Comparison of ENCODE assay signal across 8 cellular contexts in the genomic region with DNA sequence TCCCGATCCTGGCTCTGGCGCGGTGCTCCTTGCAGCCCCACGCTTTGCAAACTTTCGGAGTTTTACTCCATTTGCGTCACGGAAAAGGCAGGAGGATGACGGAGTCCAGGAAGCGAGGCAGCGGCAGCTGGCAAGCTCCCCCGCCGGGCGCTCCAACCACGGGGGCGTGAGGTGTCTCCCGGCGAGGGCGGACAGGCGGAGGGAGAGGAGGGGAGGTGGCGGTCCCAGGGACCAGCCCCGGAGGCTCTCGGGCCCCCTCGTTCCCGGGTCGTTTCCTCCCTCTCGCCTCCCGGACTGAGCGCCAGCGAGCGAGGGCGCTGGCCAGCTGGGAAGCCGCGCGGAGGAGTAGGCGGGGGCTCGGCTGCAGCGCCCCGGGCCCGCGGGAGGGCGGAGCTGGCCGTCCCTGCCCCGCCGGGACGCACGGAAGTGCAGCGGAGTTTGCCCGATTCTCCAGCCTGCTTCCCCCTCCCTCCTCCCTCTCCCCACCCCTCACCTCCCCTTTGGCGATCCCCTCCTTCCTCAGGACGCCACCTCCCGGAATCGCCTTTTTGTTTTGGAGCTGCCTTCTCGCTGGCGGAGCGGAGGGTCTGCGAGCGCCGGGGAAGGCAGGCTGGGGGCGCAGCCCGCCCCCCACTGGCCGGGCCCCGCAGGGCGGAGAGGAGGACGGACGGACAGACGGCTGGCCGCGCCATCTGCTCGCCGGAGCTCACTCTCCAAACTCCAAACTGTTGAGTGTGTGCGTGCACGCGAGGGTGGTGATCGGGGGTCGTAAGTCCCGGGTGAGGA. TPM values are rescaled to one million over a fixed set of nuclear protein-coding genes. Genes with fewer than 3 reads are reported as not detected.
DNase-seq lines count a peak whose midpoint lies in the region; ATAC-seq and TF ChIP-seq lines count a peak whose summit lies in the region.

A gene with protein sequence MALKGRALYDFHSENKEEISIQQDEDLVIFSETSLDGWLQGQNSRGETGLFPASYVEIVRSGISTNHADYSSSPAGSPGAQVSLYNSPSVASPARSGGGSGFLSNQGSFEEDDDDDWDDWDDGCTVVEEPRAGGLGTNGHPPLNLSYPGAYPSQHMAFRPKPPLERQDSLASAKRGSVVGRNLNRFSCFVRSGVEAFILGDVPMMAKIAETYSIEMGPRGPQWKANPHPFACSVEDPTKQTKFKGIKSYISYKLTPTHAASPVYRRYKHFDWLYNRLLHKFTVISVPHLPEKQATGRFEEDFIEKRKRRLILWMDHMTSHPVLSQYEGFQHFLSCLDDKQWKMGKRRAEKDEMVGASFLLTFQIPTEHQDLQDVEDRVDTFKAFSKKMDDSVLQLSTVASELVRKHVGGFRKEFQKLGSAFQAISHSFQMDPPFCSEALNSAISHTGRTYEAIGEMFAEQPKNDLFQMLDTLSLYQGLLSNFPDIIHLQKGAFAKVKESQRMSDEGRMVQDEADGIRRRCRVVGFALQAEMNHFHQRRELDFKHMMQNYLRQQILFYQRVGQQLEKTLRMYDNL (plus strand): TSS at position 543 of the 786 bp plus-strand sequence. CDS start 1,191 bp downstream, outside the sequence.

- peak within 1 kb of the TSS; percentile 83 for H3K4me3 Mint-ChIP-seq in activated naive CD8-positive, alpha-beta T cell treated with anti-CD3 and anti-CD28 coated beads, Interleukin-2, amount 50 U/mL, for 24 hours

- H4K20me1 ChIP-seq in osteoblast (ENCODE audit: insufficient read depth, low read length): peaks cover 40% of the 10 kb centered on the region

- peaks cover 60% of the 10 kb centered on the region for H3K79me2 ChIP-seq in osteoblast (ENCODE audit: insufficient read depth, low read length)

- no peaks in the 10 kb centered on the region for H3K27me3 ChIP-seq in HL-60 (ENCODE audit: insufficient read depth, poor library complexity, severe bottlenecking)
- no peaks in the 10 kb centered on the region for H3K27me3 ChIP-seq in osteoblast (ENCODE audit: insufficient read depth, low read length)
- H3K27me3 ChIP-seq in tibial artery: no peaks in the 10 kb centered on the region

- H3K27me3 Mint-ChIP-seq in activated naive CD8-positive, alpha-beta T cell treated with anti-CD3 and anti-CD28 coated beads, Interleukin-2, amount 50 U/mL, for 24 hours: peaks cover 2% of the 10 kb centered on the region

- H3K27ac Mint-ChIP-seq in activated naive CD8-positive, alpha-beta T cell treated with anti-CD3 and anti-CD28 coated beads, Interleukin-2, amount 50 U/mL, for 24 hours: peak within 1 kb of the TSS; percentile 70

- peak within 1 kb of the TSS; percentile 85 for H3K4me3 ChIP-seq in HL-60 (replicated peaks; ENCODE audit: insufficient read depth, low read length)
- peak within 1 kb of the TSS; percentile 96 for H3K4me3 ChIP-seq in osteoblast (ENCODE audit: insufficient read depth, low read length)
- H3K4me3 ChIP-seq in tibial artery: peak within 1 kb of the TSS; percentile 78 to 79

- TF ChIP-seq CTCF in HL-60 (IDR thresholded peaks at IDR 0.05; ENCODE audit: insufficient read depth, low read length) (peak; percentile 22), osteoblast (IDR thresholded peaks at IDR 0.05; ENCODE audit: extremely low read depth, low read depth, low read length) (peak; percentile 54), tibial artery (IDR thresholded peaks at IDR 0.05) (peak; percentile 42 to 44)

- peak within 1 kb of the TSS; percentile 93 for H3K4me2 ChIP-seq in osteoblast (ENCODE audit: insufficient read depth, low read length)

- H3K27ac ChIP-seq in HL-60 (replicated peaks) (peak within 1 kb of the TSS; percentile 23; the same call in 1 of the 2 replicates), osteoblast (ENCODE audit: low read depth, low read length) (peak within 1 kb of the TSS; percentile 91), tibial artery (peak within 1 kb of the TSS; percentile 93)

- no peaks in the 10 kb centered on the region for H3K9me3 ChIP-seq in osteoblast (ENCODE audit: low read depth, low read length)
- no peaks in the 10 kb centered on the region for H3K9me3 ChIP-seq in tibial artery

- H3K36me3 Mint-ChIP-seq in activated naive CD8-positive, alpha-beta T cell treated with anti-CD3 and anti-CD28 coated beads, Interleukin-2, amount 50 U/mL, for 24 hours (ENCODE audit: low read depth): no peaks in the 10 kb centered on the region

- intact Hi-C loops in Right ventricle myocardium inferior (cut with DNase I): loop anchor here (5.0 kb wide), 1 partner anchor 195 kb away; a partner anchor contains a TSS
- intact Hi-C loops in tibial artery (cut with DNase I; ENCODE audit: low total_unique reads): loop anchor here (10.0 kb wide), 1 partner anchor 157 kb away; no protein-coding TSS in a partner anchor

- H3K36me3 ChIP-seq in osteoblast (ENCODE audit: insufficient read depth, low read length) (peaks cover 16% of the 10 kb centered on the region), tibial artery (peaks cover 0 to 27% (median 14%) of the 10 kb centered on the region in 3 donors)

- peak within 1 kb of the TSS; percentile 85 for H2AFZ ChIP-seq in osteoblast (ENCODE audit: low read length)

- DNase-seq in D341Med (ENCODE audit: low spot score) (peak; percentile 85), HL-60 (ENCODE audit: low read depth in 1 of 2, low spot score in 1 of 2) (peak; percentile 41 to 78), Right ventricle myocardium inferior (ENCODE audit: missing footprints) (peak; percentile 87), osteoblast (ENCODE audit: insufficient read length, low spot score, missing footprints) (peak; percentile 96), tibial artery (peak; percentile 75 to 93)
- peak; percentile 70 for DNase-seq in activated naive CD8-positive, alpha-beta T cell treated with anti-CD3 and anti-CD28 coated beads, Interleukin-2, amount 50 U/mL, for 24 hours

- H3K9me3 Mint-ChIP-seq in activated naive CD8-positive, alpha-beta T cell treated with anti-CD3 and anti-CD28 coated beads, Interleukin-2, amount 50 U/mL, for 24 hours: no peaks in the 10 kb centered on the region

- H3K4me1 Mint-ChIP-seq in activated naive CD8-positive, alpha-beta T cell treated with anti-CD3 and anti-CD28 coated beads, Interleukin-2, amount 50 U/mL, for 24 hours: peaks cover 37% of the 10 kb centered on the region

- H3K4me1 ChIP-seq in osteoblast (ENCODE audit: insufficient read depth, low read length) (peaks cover 43% of the 10 kb centered on the region), tibial artery (peaks cover 0 to 56% (median 47%) of the 10 kb centered on the region in 4 donors)

- peak; percentile 86 for ATAC-seq in SK-N-SH treated with all-trans-retinoic acid at 6 μM for 48 hours
- peak; percentile 58 for ATAC-seq in activated naive CD8-positive, alpha-beta T cell treated with anti-CD3 and anti-CD28 coated beads, Interleukin-2, amount 50 U/mL, for 24 hours
- peak; percentile 92 for ATAC-seq in Right ventricle myocardium inferior
- no peak for ATAC-seq in HG03039 (IDR thresholded peaks at IDR 0.05; ENCODE audit: unreplicated experiment)

TF ChIP-seq in SK-N-SH treated with all-trans-retinoic acid at 6 μM for 48 hours, 23 proteins besides CTCF, POLR2A, EP300 and RAD21:
- no peak for TF ChIP-seq ESRRG (CRISPR knock-in tag; IDR thresholded peaks at IDR 0.05)
- TF ChIP-seq ZNF70 (CRISPR knock-in tag; IDR thresholded peaks at IDR 0.05): no peak
- TF ChIP-seq ZC3H10 (CRISPR knock-in tag; IDR thresholded peaks at IDR 0.05): no peak

RNA-seq across cellular contexts. Expression of the gene that starts here (rescaled TPM):
- total RNA-seq in Right ventricle myocardium inferior: 13.3 TPM
- total RNA-seq in osteoblast: 38.0 and 39.8 TPM in 2 replicates

Comparison
In these comparisons a context has a peak if more than half of its experiments do, and no peak if none do; other contexts are left out.
1. H3K27ac ChIP-seq: peak in every context shown above with its lines; median percentile 93 in tibial artery; 91 in osteoblast; 23 in HL-60.